ENCODE assay signal across 1 cellular context in the genomic region with DNA sequence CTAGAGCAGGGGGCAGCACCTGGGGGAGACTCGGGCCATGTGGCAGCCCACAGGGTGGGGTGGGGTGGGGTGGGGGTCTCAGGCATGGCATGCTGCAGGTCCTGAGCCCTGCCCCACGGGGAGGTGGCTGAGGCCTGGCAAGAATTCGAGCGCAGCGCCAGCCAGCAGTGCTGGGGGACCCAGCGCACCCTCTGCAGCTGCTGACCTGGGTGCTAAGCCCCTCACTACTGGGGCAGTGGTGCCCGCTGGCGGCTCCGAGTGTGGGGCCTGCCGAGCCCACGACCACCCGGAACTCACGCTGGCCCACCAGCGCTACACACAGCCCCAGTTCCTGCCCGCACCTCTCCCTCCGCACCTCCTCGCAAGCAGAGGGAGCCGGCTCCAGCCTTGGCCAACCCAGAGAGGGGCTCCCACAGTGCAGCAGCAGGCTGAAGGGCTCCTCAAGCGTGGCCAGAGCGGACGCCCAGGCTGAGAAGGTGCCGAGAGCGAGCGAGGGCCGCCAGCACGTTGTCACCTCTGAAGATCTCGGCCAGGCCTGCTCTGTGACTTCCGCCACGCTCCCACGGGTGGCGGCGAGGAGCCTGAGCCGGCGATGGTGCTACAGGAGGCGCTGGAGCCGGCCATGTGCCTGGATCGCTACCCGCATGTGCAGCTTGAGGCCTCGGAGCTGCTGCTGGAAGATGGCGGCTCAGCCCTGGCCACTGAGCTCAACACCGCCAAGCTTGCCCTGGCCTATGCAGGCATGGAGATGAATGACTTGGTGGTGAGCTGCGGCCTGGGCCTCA.
TF ChIP-seq lines count a peak whose summit lies in the region.

No MANE protein-coding gene starts in this region.

TF ChIP-seq in K562, 482 proteins besides CTCF, POLR2A, EP300 and RAD21 (continued from another document):
- TF ChIP-seq, protein P1, sequence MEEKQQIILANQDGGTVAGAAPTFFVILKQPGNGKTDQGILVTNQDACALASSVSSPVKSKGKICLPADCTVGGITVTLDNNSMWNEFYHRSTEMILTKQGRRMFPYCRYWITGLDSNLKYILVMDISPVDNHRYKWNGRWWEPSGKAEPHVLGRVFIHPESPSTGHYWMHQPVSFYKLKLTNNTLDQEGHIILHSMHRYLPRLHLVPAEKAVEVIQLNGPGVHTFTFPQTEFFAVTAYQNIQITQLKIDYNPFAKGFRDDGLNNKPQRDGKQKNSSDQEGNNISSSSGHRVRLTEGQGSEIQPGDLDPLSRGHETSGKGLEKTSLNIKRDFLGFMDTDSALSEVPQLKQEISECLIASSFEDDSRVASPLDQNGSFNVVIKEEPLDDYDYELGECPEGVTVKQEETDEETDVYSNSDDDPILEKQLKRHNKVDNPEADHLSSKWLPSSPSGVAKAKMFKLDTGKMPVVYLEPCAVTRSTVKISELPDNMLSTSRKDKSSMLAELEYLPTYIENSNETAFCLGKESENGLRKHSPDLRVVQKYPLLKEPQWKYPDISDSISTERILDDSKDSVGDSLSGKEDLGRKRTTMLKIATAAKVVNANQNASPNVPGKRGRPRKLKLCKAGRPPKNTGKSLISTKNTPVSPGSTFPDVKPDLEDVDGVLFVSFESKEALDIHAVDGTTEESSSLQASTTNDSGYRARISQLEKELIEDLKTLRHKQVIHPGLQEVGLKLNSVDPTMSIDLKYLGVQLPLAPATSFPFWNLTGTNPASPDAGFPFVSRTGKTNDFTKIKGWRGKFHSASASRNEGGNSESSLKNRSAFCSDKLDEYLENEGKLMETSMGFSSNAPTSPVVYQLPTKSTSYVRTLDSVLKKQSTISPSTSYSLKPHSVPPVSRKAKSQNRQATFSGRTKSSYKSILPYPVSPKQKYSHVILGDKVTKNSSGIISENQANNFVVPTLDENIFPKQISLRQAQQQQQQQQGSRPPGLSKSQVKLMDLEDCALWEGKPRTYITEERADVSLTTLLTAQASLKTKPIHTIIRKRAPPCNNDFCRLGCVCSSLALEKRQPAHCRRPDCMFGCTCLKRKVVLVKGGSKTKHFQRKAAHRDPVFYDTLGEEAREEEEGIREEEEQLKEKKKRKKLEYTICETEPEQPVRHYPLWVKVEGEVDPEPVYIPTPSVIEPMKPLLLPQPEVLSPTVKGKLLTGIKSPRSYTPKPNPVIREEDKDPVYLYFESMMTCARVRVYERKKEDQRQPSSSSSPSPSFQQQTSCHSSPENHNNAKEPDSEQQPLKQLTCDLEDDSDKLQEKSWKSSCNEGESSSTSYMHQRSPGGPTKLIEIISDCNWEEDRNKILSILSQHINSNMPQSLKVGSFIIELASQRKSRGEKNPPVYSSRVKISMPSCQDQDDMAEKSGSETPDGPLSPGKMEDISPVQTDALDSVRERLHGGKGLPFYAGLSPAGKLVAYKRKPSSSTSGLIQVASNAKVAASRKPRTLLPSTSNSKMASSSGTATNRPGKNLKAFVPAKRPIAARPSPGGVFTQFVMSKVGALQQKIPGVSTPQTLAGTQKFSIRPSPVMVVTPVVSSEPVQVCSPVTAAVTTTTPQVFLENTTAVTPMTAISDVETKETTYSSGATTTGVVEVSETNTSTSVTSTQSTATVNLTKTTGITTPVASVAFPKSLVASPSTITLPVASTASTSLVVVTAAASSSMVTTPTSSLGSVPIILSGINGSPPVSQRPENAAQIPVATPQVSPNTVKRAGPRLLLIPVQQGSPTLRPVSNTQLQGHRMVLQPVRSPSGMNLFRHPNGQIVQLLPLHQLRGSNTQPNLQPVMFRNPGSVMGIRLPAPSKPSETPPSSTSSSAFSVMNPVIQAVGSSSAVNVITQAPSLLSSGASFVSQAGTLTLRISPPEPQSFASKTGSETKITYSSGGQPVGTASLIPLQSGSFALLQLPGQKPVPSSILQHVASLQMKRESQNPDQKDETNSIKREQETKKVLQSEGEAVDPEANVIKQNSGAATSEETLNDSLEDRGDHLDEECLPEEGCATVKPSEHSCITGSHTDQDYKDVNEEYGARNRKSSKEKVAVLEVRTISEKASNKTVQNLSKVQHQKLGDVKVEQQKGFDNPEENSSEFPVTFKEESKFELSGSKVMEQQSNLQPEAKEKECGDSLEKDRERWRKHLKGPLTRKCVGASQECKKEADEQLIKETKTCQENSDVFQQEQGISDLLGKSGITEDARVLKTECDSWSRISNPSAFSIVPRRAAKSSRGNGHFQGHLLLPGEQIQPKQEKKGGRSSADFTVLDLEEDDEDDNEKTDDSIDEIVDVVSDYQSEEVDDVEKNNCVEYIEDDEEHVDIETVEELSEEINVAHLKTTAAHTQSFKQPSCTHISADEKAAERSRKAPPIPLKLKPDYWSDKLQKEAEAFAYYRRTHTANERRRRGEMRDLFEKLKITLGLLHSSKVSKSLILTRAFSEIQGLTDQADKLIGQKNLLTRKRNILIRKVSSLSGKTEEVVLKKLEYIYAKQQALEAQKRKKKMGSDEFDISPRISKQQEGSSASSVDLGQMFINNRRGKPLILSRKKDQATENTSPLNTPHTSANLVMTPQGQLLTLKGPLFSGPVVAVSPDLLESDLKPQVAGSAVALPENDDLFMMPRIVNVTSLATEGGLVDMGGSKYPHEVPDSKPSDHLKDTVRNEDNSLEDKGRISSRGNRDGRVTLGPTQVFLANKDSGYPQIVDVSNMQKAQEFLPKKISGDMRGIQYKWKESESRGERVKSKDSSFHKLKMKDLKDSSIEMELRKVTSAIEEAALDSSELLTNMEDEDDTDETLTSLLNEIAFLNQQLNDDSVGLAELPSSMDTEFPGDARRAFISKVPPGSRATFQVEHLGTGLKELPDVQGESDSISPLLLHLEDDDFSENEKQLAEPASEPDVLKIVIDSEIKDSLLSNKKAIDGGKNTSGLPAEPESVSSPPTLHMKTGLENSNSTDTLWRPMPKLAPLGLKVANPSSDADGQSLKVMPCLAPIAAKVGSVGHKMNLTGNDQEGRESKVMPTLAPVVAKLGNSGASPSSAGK (IDR thresholded peaks at IDR 0.05) = peak; percentile 56; the same call in 1 of the 2 replicates
TF ChIP-seq in K562: peak in this region for 6.
